In genomic region chr6:142301421-142302391, GRCh38 we compare ENCODE assay signal across 8 cellular contexts. TPM values are rescaled to one million over a fixed set of nuclear protein-coding genes. Genes with fewer than 3 reads are reported as not detected.
DNase-seq lines count a peak whose midpoint lies in the region; ATAC-seq, FAIRE-seq and TF ChIP-seq lines count a peak whose summit lies in the region.

TSS of gene ADGRG6 (plus strand) at chr6:142302007. CDS start at chr6:142302330, 323 bp downstream.

- no peak for FAIRE-seq in H1 (lab: Jason Lieb, UNC)

- H3K4me1 ChIP-seq in KMS-11 (ENCODE audit: low read depth, poor library complexity, severe bottlenecking) (peaks cover 7% of the 10 kb centered on the region), H1 (replicated peaks in 1 of 4; ENCODE audit: control insufficient read depth in 3 of 4, insufficient read depth in 4 of 4, low read length in 3 of 4) (peaks cover 0 to 7% (median 3%) of the 10 kb centered on the region in 4 experiments; a peak in 3 of 7 replicates), mononuclear cell (ENCODE audit: insufficient read depth, low read length) (peaks cover 16% of the 10 kb centered on the region)

- H2BK5ac ChIP-seq in H1 (ENCODE audit: low read depth, low read length): peak within 1 kb of the TSS; percentile 41; the same call in 1 of the 2 replicates

- peak; percentile 72 for ATAC-seq in GM21717 (IDR thresholded peaks at IDR 0.05; ENCODE audit: unreplicated experiment)
- peak; percentile 88 for ATAC-seq in stimulated activated naive B cell treated with anti-CD40 and anti-IgM and Interleukin-4, amounts not matched to agents 10 μg/mL and 1 μg/mL and 100 μg/mL, for 72 hours (replicated peaks)

- peak within 1 kb of the TSS; percentile 91 for H2AFZ ChIP-seq in KMS-11 (ENCODE audit: low read depth)
- H2AFZ ChIP-seq in H1 (ENCODE audit: low read length): peak within 1 kb of the TSS; percentile 71

- H3K27me3 ChIP-seq in KMS-11 (ENCODE audit: insufficient read depth, low read depth) (no peaks in the 10 kb centered on the region), H1 (replicated peaks in 1 of 4; ENCODE audit: control insufficient read depth in 3 of 4, extremely low read depth in 1 of 4, insufficient read depth in 3 of 4, low read length in 3 of 4) (peaks cover 3 to 28% (median 23%) of the 10 kb centered on the region in 4 experiments; a peak in 6 of 7 replicates), mononuclear cell (ENCODE audit: insufficient read depth, low read length) (peaks cover 22% of the 10 kb centered on the region)

- H3K4me1 Mint-ChIP-seq in stimulated activated naive B cell treated with anti-CD40 and anti-IgM and Interleukin-4, amounts not matched to agents 10 μg/mL and 1 μg/mL and 100 μg/mL, for 72 hours: peaks cover 11 to 19% of the 10 kb centered on the region in 2 donors

- H3K14ac ChIP-seq in H1 (ENCODE audit: insufficient read length): no peak within 1 kb of the TSS

- 1% methylated on average over 63 of the region's 91 CpGs; no CpG with 5 or more reads in 1 of the 2 experiments for WGBS in H1 (ENCODE audit: extremely low coverage in 1 of 2, insufficient coverage in 1 of 2, insufficient read length in 1 of 2, insufficient replicate concordance in 2 of 2, low coverage in 1 of 2, low lambda C conversion rate in 2 of 2, missing lambda C conversion rate in 1 of 2), 2 experiments

- H3K23ac ChIP-seq in H1 (ENCODE audit: insufficient read length): no peak within 1 kb of the TSS

- no peak within 1 kb of the TSS for H2AK5ac ChIP-seq in H1 (ENCODE audit: low read depth, low read length)

- no peaks in the 10 kb centered on the region for H3K9me3 Mint-ChIP-seq in stimulated activated naive B cell treated with anti-CD40 and anti-IgM and Interleukin-4, amounts not matched to agents 10 μg/mL and 1 μg/mL and 100 μg/mL, for 72 hours

- DNase-seq in DMS79 treated with DMSO at 0.1 percent for 48 hours (lab: John Stamatoyannopoulos, UW): peak; percentile 78
- peak; percentile 11 for DNase-seq in activated CD4-positive, alpha-beta T cell treated with anti-CD3 and anti-CD28 coated beads, Interleukin-2, amount 50 U/mL, for 1 hour
- DNase-seq in H1 (ENCODE audit: low read depth in 1 of 2, low spot score in 2 of 2): peak in 1 of 2 experiments; percentile 82
- DNase-seq in stimulated activated naive B cell treated with anti-CD40 and anti-IgM and Interleukin-4, amounts not matched to agents 10 μg/mL and 1 μg/mL and 100 μg/mL, for 72 hours: peak; percentile 38
- DNase-seq in superior temporal gyrus (ENCODE audit: extremely low spot score): no peak

- H3K27me3 Mint-ChIP-seq in stimulated activated naive B cell treated with anti-CD40 and anti-IgM and Interleukin-4, amounts not matched to agents 10 μg/mL and 1 μg/mL and 100 μg/mL, for 72 hours: peaks cover 24 to 35% of the 10 kb centered on the region in 2 donors

- TF ChIP-seq RAD21 in H1 (IDR thresholded peaks at IDR 0.05 in 1 of 2, conservative IDR thresholded peaks at IDR 0.05 in 1 of 2; ENCODE audit: low read depth in 2 of 2, low read length in 2 of 2): peak; percentile 8 to 30; a peak in 2 of 4 replicates

- peak within 1 kb of the TSS; percentile 33; the same call in 1 of the 2 replicates for H3K9ac ChIP-seq in KMS-11
- peak within 1 kb of the TSS; percentile 22 to 73 (median 60); a peak in 6 of 7 replicates for H3K9ac ChIP-seq in H1 (replicated peaks in 1 of 4; ENCODE audit: extremely low read depth in 1 of 4, low read depth in 3 of 4, low read length in 3 of 4)

- no peak within 1 kb of the TSS for H2BK120ac ChIP-seq in H1 (replicated peaks; ENCODE audit: low read depth, low read length)

- CTCF ChIA-PET in H1 (lab: Charles Lee; ENCODE audit: partially characterized antibody): interaction anchor here (0.5 to 2.0 kb wide), 11 partner anchors 11 to 171 kb away, joined by 3 to 9 read pairs (median 4); no protein-coding TSS in a partner anchor

- H3K23me2 ChIP-seq in H1 (ENCODE audit: low read depth, low read length): peaks cover 4% of the 10 kb centered on the region; the same call in 1 of the 2 replicates

- peak within 1 kb of the TSS; percentile 25 for H3K4ac ChIP-seq in H1 (replicated peaks; ENCODE audit: insufficient read length, low read depth, low read length)

- H3K9me3 ChIP-seq in H1 (ENCODE audit: insufficient read depth in 2 of 2, low read depth in 1 of 2, low read length in 1 of 2) (no peaks in the 10 kb centered on the region), mononuclear cell (ENCODE audit: low read depth, low read length) (no peaks in the 10 kb centered on the region)

- H3K27ac Mint-ChIP-seq in stimulated activated naive B cell treated with anti-CD40 and anti-IgM and Interleukin-4, amounts not matched to agents 10 μg/mL and 1 μg/mL and 100 μg/mL, for 72 hours: peak within 1 kb of the TSS; percentile 84

- no peak for TF ChIP-seq POLR2A in H1 (IDR thresholded peaks at IDR 0.05; ENCODE audit: control extremely low read depth in 1 of 2, low read depth in 2 of 2, low read length in 2 of 2)

- H3K4me3 Mint-ChIP-seq in stimulated activated naive B cell treated with anti-CD40 and anti-IgM and Interleukin-4, amounts not matched to agents 10 μg/mL and 1 μg/mL and 100 μg/mL, for 72 hours: peak within 1 kb of the TSS; percentile 88 to 92

- H3K18ac ChIP-seq in H1 (ENCODE audit: extremely low read depth, low read length): peak within 1 kb of the TSS; percentile 88

- H3K36me3 ChIP-seq in KMS-11 (ENCODE audit: insufficient read depth) (no peaks in the 10 kb centered on the region), H1 (ENCODE audit: control insufficient read depth in 2 of 4, insufficient read depth in 4 of 4, low read length in 3 of 4) (no peaks in the 10 kb centered on the region)

- TF ChIP-seq EP300 in H1 (IDR thresholded peaks at IDR 0.05; ENCODE audit: borderline replicate concordance in 1 of 2, low read depth in 2 of 2, low read length in 2 of 2): no peak

- H3K27ac ChIP-seq in KMS-11: no peak within 1 kb of the TSS
- no peak within 1 kb of the TSS for H3K27ac ChIP-seq in H1 (ENCODE audit: low read depth, low read length)

- H3K79me2 ChIP-seq in KMS-11 (ENCODE audit: insufficient read depth, low read depth): no peaks in the 10 kb centered on the region
- no peaks in the 10 kb centered on the region for H3K79me2 ChIP-seq in H1 (ENCODE audit: control insufficient read depth in 1 of 2, insufficient read depth in 2 of 2, low read length in 2 of 2)

- H3K4me2 ChIP-seq in KMS-11 (peak within 1 kb of the TSS; percentile 77), H1 (ENCODE audit: insufficient read depth in 1 of 2, low read depth in 2 of 2, low read length in 2 of 2) (peak within 1 kb of the TSS; percentile 83 to 89)

- TF ChIP-seq CTCF in KMS-11 (conservative IDR thresholded peaks at IDR 0.05; ENCODE audit: low read depth, low read length) (no peak), H1 (IDR thresholded peaks at IDR 0.05; ENCODE audit: control extremely low read depth in 1 of 3, insufficient read depth in 1 of 3, low read depth in 1 of 3, low read length in 3 of 3) (peak in 2 of 3 experiments; percentile 6 to 18; a peak in 2 of 4 replicates)

- no peak within 1 kb of the TSS for H3K56ac ChIP-seq in H1 (replicated peaks; ENCODE audit: insufficient read length, low read depth, low read length)

- no peak within 1 kb of the TSS for H2BK20ac ChIP-seq in H1 (ENCODE audit: low read length)

- peak within 1 kb of the TSS; percentile 95; the same call in 1 of the 2 replicates for H2BK12ac ChIP-seq in H1 (ENCODE audit: low read depth, low read length)

- POLR2A ChIA-PET in H1 (lab: Charles Lee; ENCODE audit: partially characterized antibody): interaction anchor here (0.9 to 1.8 kb wide), 5 partner anchors 11 to 114 kb away, joined by 3 to 4 read pairs (median 3); no protein-coding TSS in a partner anchor

- peak within 1 kb of the TSS; percentile 7 for H4K5ac ChIP-seq in H1 (ENCODE audit: insufficient read length, low read depth, low read length)

- H2BK15ac ChIP-seq in H1 (ENCODE audit: low read length): peak within 1 kb of the TSS; percentile 47; the same call in 1 of the 2 replicates

- peak within 1 kb of the TSS; percentile 62 for H4K8ac ChIP-seq in H1 (ENCODE audit: extremely low read depth, insufficient read depth, low read length)

- H4K20me1 ChIP-seq in KMS-11 (ENCODE audit: insufficient read depth): no peaks in the 10 kb centered on the region
- no peaks in the 10 kb centered on the region for H4K20me1 ChIP-seq in H1 (replicated peaks in 1 of 2; ENCODE audit: control insufficient read depth in 1 of 2, insufficient read depth in 2 of 2, low read length in 2 of 2)

- no peaks in the 10 kb centered on the region for H3K79me1 ChIP-seq in H1 (ENCODE audit: low read depth, low read length)

- H4K91ac ChIP-seq in H1 (replicated peaks; ENCODE audit: insufficient read length, low read length): peak within 1 kb of the TSS; percentile 76

- no peaks in the 10 kb centered on the region for H3K36me3 Mint-ChIP-seq in stimulated activated naive B cell treated with anti-CD40 and anti-IgM and Interleukin-4, amounts not matched to agents 10 μg/mL and 1 μg/mL and 100 μg/mL, for 72 hours

- H3K4me3 ChIP-seq in KMS-11 (IDR thresholded peaks at IDR 0.05; ENCODE audit: insufficient read depth, low read depth, low read length) (no peak within 1 kb of the TSS), H1 (ENCODE audit: extremely low read depth in 1 of 4, insufficient read depth in 2 of 4, low read depth in 3 of 4, low read length in 4 of 4) (peak within 1 kb of the TSS; percentile 65 to 87 (median 70)), mononuclear cell (ENCODE audit: low read length) (peak within 1 kb of the TSS; percentile 32)

TF ChIP-seq in H1, 55 proteins besides CTCF, POLR2A, EP300 and RAD21 (continues in another document):
- no peak for TF ChIP-seq NANOG (IDR thresholded peaks at IDR 0.05; ENCODE audit: insufficient read depth, low read depth, low read length, poor library complexity, severe bottlenecking)
- TF ChIP-seq MAFK (IDR thresholded peaks at IDR 0.05; ENCODE audit: low read depth, low read length): no peak
- peak; percentile 60 for TF ChIP-seq EZH2 (IDR thresholded peaks at IDR 0.05; ENCODE audit: low read depth, low read length, severe bottlenecking)
- no peak for TF ChIP-seq ZNF274 (IDR thresholded peaks at IDR 0.05; ENCODE audit: borderline replicate concordance, extremely low read depth, low read length)
- TF ChIP-seq SIX5 (IDR thresholded peaks at IDR 0.05; ENCODE audit: low read depth, low read length): no peak
- TF ChIP-seq GTF2F1 (IDR thresholded peaks at IDR 0.05; ENCODE audit: borderline replicate concordance, low read depth, low read length): no peak
- TF ChIP-seq SUZ12 (IDR thresholded peaks at IDR 0.05; ENCODE audit: low read length): peak; percentile 89
- no peak for TF ChIP-seq CEBPB (IDR thresholded peaks at IDR 0.05; ENCODE audit: low read depth, low read length)

RNA-seq across cellular contexts. Expression of gene ADGRG6, which starts in this region (rescaled TPM):
- total RNA-seq in H1 (2021; fragmentation: NEBNext Ultra II Directional; extraction: Animal tissue kit (Norgen Biotek cat#: 25700)): 4.2 and 6.2 TPM in 2 replicates
- polyA plus RNA-seq in H1 (2011; rRNA removed): 1.1 and 1.7 TPM in 2 replicates
- polyA plus RNA-seq in H1 (2011; cell fraction: cytosol; rRNA removed): 1.2 TPM
- 2.7 TPM for polyA plus RNA-seq in H1 (2011; cell fraction: nucleus; rRNA removed)
- polyA plus RNA-seq in H1 (2012, experiment 1 of 2): 1.0 to 2.0 TPM (median 1.7 TPM) in 4 replicates
- 0.09 TPM for polyA plus RNA-seq in H1 (2012, experiment 2 of 2)
- polyA plus RNA-seq in H1 (2013, experiment 1 of 2): 4.1 TPM
- 4.5 TPM for polyA plus RNA-seq in H1 (2013, experiment 2 of 2)
- polyA minus RNA-seq in H1 (2011; rRNA and poly(A)+ RNA removed): 4.0 and 7.0 TPM in 2 replicates
- polyA minus RNA-seq in H1 (2011; cell fraction: cytosol; rRNA and poly(A)+ RNA removed): 3.2 TPM
- polyA minus RNA-seq in H1 (2011; cell fraction: nucleus; rRNA and poly(A)+ RNA removed): 11.3 TPM
- 1.8 TPM for total RNA-seq in mononuclear cell
